In genomic region chr20:45341939-45342862, GRCh38 we compare ENCODE assay signal across 1 cellular context.
TF ChIP-seq lines count a peak whose summit lies in the region.

No MANE protein-coding gene starts in this region.

TF ChIP-seq in K562, 482 proteins besides CTCF, POLR2A, EP300 and RAD21 (continued from another document and continues in another):
- TF ChIP-seq CHD7 (IDR thresholded peaks at IDR 0.05; ENCODE audit: low read depth, low read length): no peak
- TF ChIP-seq ZNF121 (CRISPR knock-in tag; conservative IDR thresholded peaks at IDR 0.05): no peak
- no peak for TF ChIP-seq MXD1 (CRISPR knock-in tag; IDR thresholded peaks at IDR 0.05; ENCODE audit: borderline replicate concordance, poor library complexity, severe bottlenecking)
- no peak for TF ChIP-seq TBL1XR1 (IDR thresholded peaks at IDR 0.05; ENCODE audit: low read length in 2 of 2)
- no peak for TF ChIP-seq NFE2L1 (tag; IDR thresholded peaks at IDR 0.05; ENCODE audit: borderline replicate concordance, low read depth)
- no peak for TF ChIP-seq DNMT1 (IDR thresholded peaks at IDR 0.05)
- TF ChIP-seq NFE2 (IDR thresholded peaks at IDR 0.05; ENCODE audit: low read depth): no peak
- peak; percentile 63 for TF ChIP-seq ARID1B (IDR thresholded peaks at IDR 0.05)
- no peak for TF ChIP-seq KDM2B (CRISPR knock-in tag; IDR thresholded peaks at IDR 0.05)
- TF ChIP-seq MTA1 (IDR thresholded peaks at IDR 0.05; ENCODE audit: borderline replicate concordance): 0 out of 2 replicates have a peak, but pooled peaks have one; percentile 24
- no peak for TF ChIP-seq MBD2 (IDR thresholded peaks at IDR 0.05; ENCODE audit: borderline replicate concordance, low read depth)
- TF ChIP-seq ZNF780A (CRISPR knock-in tag; IDR thresholded peaks at IDR 0.05): no peak
- TF ChIP-seq CREM (IDR thresholded peaks at IDR 0.05; ENCODE audit: low read depth): 0 out of 2 replicates have a peak, but pooled peaks have one; percentile 4
- no peak for TF ChIP-seq COPS2 (conservative IDR thresholded peaks at IDR 0.05)
- TF ChIP-seq ETV1 (tag; conservative IDR thresholded peaks at IDR 0.05; ENCODE audit: low read depth): peak; percentile 51; the same call in 1 of the 2 replicates
- TF ChIP-seq NR3C1 (CRISPR knock-in tag; IDR thresholded peaks at IDR 0.05): no peak
- no peak for TF ChIP-seq ZBTB9 (CRISPR knock-in tag; IDR thresholded peaks at IDR 0.05)
- no peak for TF ChIP-seq NFIX (CRISPR knock-in tag; IDR thresholded peaks at IDR 0.05; ENCODE audit: low read depth)
- no peak for TF ChIP-seq CCNT2 (IDR thresholded peaks at IDR 0.05; ENCODE audit: borderline replicate concordance, extremely low read depth, insufficient read length, low read depth, low read length)
- no peak for TF ChIP-seq ADNP (tag; IDR thresholded peaks at IDR 0.05)
- TF ChIP-seq ZFP36 (IDR thresholded peaks at IDR 0.05; ENCODE audit: low read depth, low read length, partially characterized antibody): no peak
- no peak for TF ChIP-seq MEF2A (IDR thresholded peaks at IDR 0.05; ENCODE audit: control insufficient read depth, low read depth, low read length)
- no peak for TF ChIP-seq ZNF431 (CRISPR knock-in tag; IDR thresholded peaks at IDR 0.05)
- TF ChIP-seq DIDO1 (tag; IDR thresholded peaks at IDR 0.05; ENCODE audit: low read depth): no peak
- no peak for TF ChIP-seq HDAC3 (IDR thresholded peaks at IDR 0.05; ENCODE audit: borderline replicate concordance, partially characterized antibody)
- TF ChIP-seq RAD51 (IDR thresholded peaks at IDR 0.05; ENCODE audit: borderline replicate concordance, low read depth): peak; percentile 20; the same call in 1 of the 2 replicates
- no peak for TF ChIP-seq SAP30 (IDR thresholded peaks at IDR 0.05; ENCODE audit: borderline replicate concordance, insufficient read depth, low read depth, low read length, poor library complexity, severe bottlenecking)
- no peak for TF ChIP-seq ZNF318 (IDR thresholded peaks at IDR 0.05; ENCODE audit: borderline replicate concordance in 1 of 2, low read depth in 1 of 2)
- TF ChIP-seq MIER1 (IDR thresholded peaks at IDR 0.05; ENCODE audit: low read depth): no peak
- TF ChIP-seq TSHZ1 (CRISPR knock-in tag; IDR thresholded peaks at IDR 0.05): no peak
- TF ChIP-seq USF1 (CRISPR knock-in tag; IDR thresholded peaks at IDR 0.05): peak; percentile 33
